In the genomic region with DNA sequence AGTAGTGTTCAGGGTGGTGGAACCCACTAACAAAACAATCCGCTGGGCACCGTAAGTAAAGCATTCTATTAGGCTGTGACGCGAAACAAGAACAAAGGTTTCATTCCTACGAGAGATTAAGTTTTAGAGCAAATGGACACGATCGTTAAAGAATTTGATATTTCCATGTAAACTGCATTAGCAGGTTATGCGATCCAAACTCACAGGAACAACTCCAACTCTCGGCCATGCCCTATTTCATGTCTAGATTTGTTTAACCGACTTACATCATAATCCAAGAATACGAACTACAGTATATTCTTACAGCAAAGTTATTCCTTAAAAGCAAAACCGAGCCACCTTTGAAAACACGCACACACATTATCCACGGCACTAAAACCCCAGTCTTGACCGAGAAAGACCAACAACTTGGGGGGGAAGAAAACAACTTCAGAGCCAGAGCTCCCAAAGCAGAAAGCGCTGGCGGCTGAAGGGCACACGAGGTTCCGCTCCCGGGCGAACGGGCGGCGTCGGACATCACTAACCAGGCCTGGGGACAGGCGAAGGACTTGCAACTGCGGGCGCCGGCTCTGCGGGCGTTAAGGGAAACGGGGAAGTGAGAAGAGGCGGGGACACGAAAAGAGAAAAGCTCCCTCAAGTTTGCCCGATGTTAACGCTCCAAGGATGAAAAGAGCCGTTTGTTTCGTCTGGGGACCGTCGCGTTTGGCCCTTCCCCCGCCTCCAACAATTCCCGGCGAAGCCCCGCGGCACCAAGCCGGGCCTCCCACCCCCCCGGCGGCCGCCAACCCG, we compare ENCODE assay signal across 8 cellular contexts.
A peak's percentile ranks its signal among the peaks of the same experiment; 100 is the strongest.
DNase-seq lines count a peak whose midpoint lies in the region; ATAC-seq and TF ChIP-seq lines count a peak whose summit lies in the region.

No MANE protein-coding gene starts in this region.

- H3K36me3 ChIP-seq in muscle layer of duodenum (ENCODE audit: control insufficient read depth in 1 of 2, insufficient read depth in 2 of 2, low read length in 2 of 2) = peaks cover 0 to 8% of the 10 kb centered on the region in 2 donors
- H3K36me3 ChIP-seq in tibial artery = no peaks in the 10 kb centered on the region

- H3K4me3 ChIP-seq in muscle layer of duodenum (ENCODE audit: low read depth in 1 of 2, low read length in 2 of 2) (peak overlapping the region; percentile 70 to 93), tibial artery (peak overlapping the region; percentile 93 to 96)

- H3K4me1 Mint-ChIP-seq in activated T-cell treated with anti-CD3 and anti-CD28 coated beads, Interleukin-2, amount 50 U/mL, for 24 hours (ENCODE audit: low read depth) = peaks cover 39% of the 10 kb centered on the region

- DNase-seq in activated T-cell treated with anti-CD3 and anti-CD28 coated beads, Interleukin-2, amount 50 U/mL, for 24 hours = no peak
- no peak for DNase-seq in activated T-cell treated with anti-CD3 and anti-CD28 coated beads, Interleukin-2, amount 50 U/mL, for 48 hours
- DNase-seq in NCI-H146 treated with DMSO at 0.1 percent for 48 hours (lab: John Stamatoyannopoulos, UW; ENCODE audit: unreplicated experiment) (peak; percentile 69), fibroblast of gingiva (ENCODE audit: low read depth) (peak; percentile 49), tibial artery (peak; percentile 58 to 70)
- peak; percentile 9 for DNase-seq in activated CD4-positive, alpha-beta T cell treated with anti-CD3 and anti-CD28 coated beads for 1 hour

- H3K4me1 ChIP-seq in muscle layer of duodenum (ENCODE audit: control insufficient read depth in 1 of 2, insufficient read depth in 2 of 2, low read length in 2 of 2) (peaks cover 0 to 10% of the 10 kb centered on the region in 2 donors), tibial artery (peaks cover 0 to 43% (median 24%) of the 10 kb centered on the region in 4 donors)

- H3K4me3 Mint-ChIP-seq in activated T-cell treated with anti-CD3 and anti-CD28 coated beads, Interleukin-2, amount 50 U/mL, for 24 hours = peak overlapping the region; percentile 91

- H3K27me3 ChIP-seq in muscle layer of duodenum (ENCODE audit: low read depth, low read length) (no peaks in the 10 kb centered on the region), tibial artery (no peaks in the 10 kb centered on the region)

- TF ChIP-seq CTCF in tibial artery (IDR thresholded peaks at IDR 0.05) = no peak

- ATAC-seq in HG02610 (IDR thresholded peaks at IDR 0.05; ENCODE audit: unreplicated experiment) = peak; percentile 0

- peaks cover 14% of the 10 kb centered on the region for H3K36me3 Mint-ChIP-seq in activated T-cell treated with anti-CD3 and anti-CD28 coated beads, Interleukin-2, amount 50 U/mL, for 24 hours (ENCODE audit: low read depth)

- no peaks in the 10 kb centered on the region for H3K9me3 Mint-ChIP-seq in activated T-cell treated with anti-CD3 and anti-CD28 coated beads, Interleukin-2, amount 50 U/mL, for 24 hours

- H3K9me3 ChIP-seq in muscle layer of duodenum (ENCODE audit: control insufficient read depth in 1 of 2, low read length in 2 of 2) = no peaks in the 10 kb centered on the region
- H3K9me3 ChIP-seq in tibial artery = no peaks in the 10 kb centered on the region

- H3K27ac ChIP-seq in muscle layer of duodenum (ENCODE audit: low read length) (peak overlapping the region; percentile 97), tibial artery (peak overlapping the region; percentile 98 to 100)

- peak overlapping the region; percentile 91 for H3K27ac Mint-ChIP-seq in activated T-cell treated with anti-CD3 and anti-CD28 coated beads, Interleukin-2, amount 50 U/mL, for 24 hours

- H3K27me3 Mint-ChIP-seq in activated T-cell treated with anti-CD3 and anti-CD28 coated beads, Interleukin-2, amount 50 U/mL, for 24 hours = no peaks in the 10 kb centered on the region

- intact Hi-C loops in tibial artery (cut with DNase I; ENCODE audit: low total_unique reads) = no loop called here

Comparison
In these comparisons a context has a peak if more than half of its experiments do, and no peak if none do; other contexts are left out.
1. DNase-seq: peak in NCI-H146 treated with DMSO at 0.1 percent for 48 hours (single experiment), activated CD4-positive, alpha-beta T cell treated with anti-CD3 and anti-CD28 coated beads for 1 hour (single experiment), fibroblast of gingiva (single experiment) and tibial artery (2 of 2); none in activated T-cell treated with anti-CD3 and anti-CD28 coated beads, Interleukin-2, amount 50 U/mL, for 24 hours (single experiment) and activated T-cell treated with anti-CD3 and anti-CD28 coated beads, Interleukin-2, amount 50 U/mL, for 48 hours (0 of 2).